ENCODE assay signal across 1 cellular context in the genomic region with DNA sequence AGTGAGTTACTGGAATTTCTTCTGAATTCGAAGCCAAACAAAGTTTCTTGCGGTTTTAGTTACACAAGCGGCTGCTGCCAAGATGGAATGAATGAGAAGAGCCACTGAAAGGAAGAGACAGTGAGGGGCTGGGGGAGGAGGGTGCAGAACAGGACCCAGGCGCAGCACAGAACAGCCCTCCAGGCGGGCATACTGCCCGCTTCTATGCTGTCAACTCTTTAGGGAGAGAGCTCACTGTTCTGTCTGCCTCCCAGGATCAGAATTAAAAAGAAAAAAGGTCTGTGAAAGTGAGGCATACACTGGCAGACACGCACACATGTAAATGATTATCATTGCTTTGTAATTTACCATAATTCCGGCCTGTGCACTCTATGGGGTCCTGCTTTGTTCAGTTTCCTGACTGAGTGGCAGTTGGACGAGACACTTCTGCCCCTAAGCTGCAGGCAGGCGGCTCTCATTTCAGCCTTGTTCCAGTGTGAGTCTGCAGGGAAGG.
TF ChIP-seq lines count a peak whose summit lies in the region.

No MANE protein-coding gene starts in this region.

TF ChIP-seq in HepG2, 621 proteins besides CTCF, POLR2A, EP300 and RAD21 (continued from another document):
- TF ChIP-seq, protein P1, sequence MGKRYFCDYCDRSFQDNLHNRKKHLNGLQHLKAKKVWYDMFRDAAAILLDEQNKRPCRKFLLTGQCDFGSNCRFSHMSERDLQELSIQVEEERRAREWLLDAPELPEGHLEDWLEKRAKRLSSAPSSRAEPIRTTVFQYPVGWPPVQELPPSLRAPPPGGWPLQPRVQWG (CRISPR knock-in tag; IDR thresholded peaks at IDR 0.05; ENCODE audit: borderline replicate concordance, low read depth) = no peak
- TF ChIP-seq ZNF749 (CRISPR knock-in tag; IDR thresholded peaks at IDR 0.05; ENCODE audit: borderline replicate concordance) (no peak), AGO1 (IDR thresholded peaks at IDR 0.05; ENCODE audit: low read depth, low read length, poor library complexity, severe bottlenecking) (no peak), NR2F2 (IDR thresholded peaks at IDR 0.05; ENCODE audit: borderline replicate concordance, low read depth) (no peak), KMT2A (CRISPR knock-in tag; IDR thresholded peaks at IDR 0.05) (no peak), NRL (CRISPR knock-in tag; IDR thresholded peaks at IDR 0.05; ENCODE audit: borderline replicate concordance) (no peak), XRCC5 (optimal IDR thresholded peaks at IDR 0.05; ENCODE audit: low read length) (no peak)
- TF ChIP-seq, protein P2, sequence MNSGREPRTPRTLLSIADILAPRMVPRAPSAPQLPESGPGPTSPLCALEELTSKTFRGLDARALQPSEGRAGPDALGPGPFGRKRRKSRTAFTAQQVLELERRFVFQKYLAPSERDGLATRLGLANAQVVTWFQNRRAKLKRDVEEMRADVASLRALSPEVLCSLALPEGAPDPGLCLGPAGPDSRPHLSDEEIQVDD (CRISPR knock-in tag; IDR thresholded peaks at IDR 0.05; ENCODE audit: borderline replicate concordance) = no peak
